In the genomic region with DNA sequence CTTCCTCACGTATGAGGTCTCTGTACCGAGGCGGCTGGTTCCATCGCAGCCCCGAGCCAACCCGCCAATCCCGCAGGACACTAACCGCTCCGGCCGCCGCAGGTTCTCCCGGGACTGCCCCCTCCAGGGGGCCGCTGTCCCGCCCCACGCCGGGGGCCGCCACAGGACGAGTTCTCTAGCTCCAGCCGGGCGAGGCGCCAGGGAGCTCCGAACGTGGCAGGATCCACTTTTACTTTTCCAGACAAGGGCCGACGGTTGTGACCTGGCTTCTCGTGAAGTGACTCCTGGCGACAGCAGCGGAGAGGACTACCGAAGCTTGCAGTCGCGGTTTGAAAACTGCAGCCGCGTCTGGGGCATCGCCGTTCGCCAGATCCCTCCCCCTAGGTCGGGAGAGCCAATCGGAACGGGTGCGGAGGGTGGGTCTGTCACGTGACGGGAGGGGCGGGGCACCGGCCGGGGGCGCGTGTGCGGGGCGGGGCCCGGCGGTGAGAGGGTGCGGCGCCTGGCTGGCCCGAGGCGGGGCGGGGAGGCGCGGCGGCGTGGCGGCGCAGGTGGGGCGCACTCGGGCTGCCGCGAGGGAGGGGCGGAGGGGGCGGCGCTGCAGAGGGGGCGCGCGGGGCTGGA, we compare ENCODE assay signal across 8 cellular contexts. TPM values are rescaled to one million over a fixed set of nuclear protein-coding genes. Genes with fewer than 3 reads are reported as not detected.
DNase-seq lines count a peak whose midpoint lies in the region; ATAC-seq, FAIRE-seq and TF ChIP-seq lines count a peak whose summit lies in the region.

Gene STK17B, minus strand, starts transcription at position 331 of the 624 bp plus-strand sequence. CDS start 8,195 bp downstream, outside the sequence.

- DNase-seq in AG08396 (ENCODE audit: low spot score) (peak; percentile 98), NCI-H446 treated with DMSO at 0.1 percent for 48 hours (lab: John Stamatoyannopoulos, UW) (peak; percentile 85), cerebellar cortex (ENCODE audit: low spot score) (peak; percentile 75), kidney (peak; percentile 99)
- DNase-seq in activated CD4-positive, CD25-positive, alpha-beta regulatory T cell treated with anti-CD3 and anti-CD28 coated beads, Interleukin-2, amount 50 U/mL, for 72 hours: peak; percentile 93
- peak; percentile 96 for DNase-seq in stimulated activated CD4-positive, alpha-beta T cell treated with anti-CD3 and anti-CD28 coated beads, Interleukin-15, amount 100 ng/mL, for 1 hour (ENCODE audit: low read depth in 1 of 2, low spot score in 1 of 2)

- H3K27ac ChIP-seq in kidney (ENCODE audit: low read depth in 2 of 2, low read length in 2 of 2): peak within 1 kb of the TSS; percentile 73 to 79

- ATAC-seq in GM18909 (IDR thresholded peaks at IDR 0.05; ENCODE audit: poor library complexity, unreplicated experiment) (peak; percentile 58), HG03175 (IDR thresholded peaks at IDR 0.05; ENCODE audit: unreplicated experiment) (peak; percentile 54)

- peak within 1 kb of the TSS; percentile 90 to 96 for H3K4me3 ChIP-seq in kidney (ENCODE audit: low read length in 2 of 2)

- intact Hi-C loops in kidney (cut with DNase I): no loop called here

- H3K9ac ChIP-seq in kidney (ENCODE audit: low read length in 2 of 2): peak within 1 kb of the TSS; percentile 57 to 85

- H3K4me1 ChIP-seq in kidney (ENCODE audit: control insufficient read depth in 1 of 2, insufficient read depth in 1 of 2, low read depth in 1 of 2, low read length in 2 of 2): peaks cover 0 to 3% of the 10 kb centered on the region in 2 donors

- no peak for FAIRE-seq in kidney (lab: Jason Lieb, UNC)

- no peaks in the 10 kb centered on the region for H3K9me3 ChIP-seq in kidney (ENCODE audit: control insufficient read depth in 1 of 2, low read length in 2 of 2)

- TF ChIP-seq CTCF in kidney (IDR thresholded peaks at IDR 0.05; ENCODE audit: borderline replicate concordance, extremely low read depth, insufficient read depth): no peak

- H3K36me3 ChIP-seq in kidney (ENCODE audit: control insufficient read depth in 1 of 2, insufficient read depth in 2 of 2, low read length in 2 of 2): no peaks in the 10 kb centered on the region

RNA-seq across cellular contexts. Expression of gene STK17B, which starts in this region (rescaled TPM):
- 41.0 TPM for total RNA-seq in kidney
- 3.4 TPM for polyA plus RNA-seq in kidney (ENCODE audit: insufficient read depth, low read depth, low replicate concordance)

Comparison
In these comparisons a context has a peak if more than half of its experiments do, and no peak if none do; other contexts are left out.
1. Peak in every context shown above with its lines: DNase-seq, ATAC-seq, H3K4me3 ChIP-seq and H3K27ac ChIP-seq.